ENCODE assay signal across 19 cellular contexts in genomic region chr1:87712261-87712674, GRCh38.
DNase-seq lines count a peak whose midpoint lies in the region; ATAC-seq, FAIRE-seq and TF ChIP-seq lines count a peak whose summit lies in the region.
"Had no signal": no experiment of that assay in that cellular context is flagged by ENCODE, and none has a peak within 500 bp of the region (broad histone marks: within the 10 kb centered on the region; RNA-seq: fewer than 3 reads in every experiment).

No MANE protein-coding gene starts in this region.

- peak; percentile 8 for ATAC-seq in stimulated activated effector memory CD8-positive, alpha-beta T cell treated with anti-CD3 and anti-CD28 coated beads, Interleukin-12 subunit alpha, Interleukin-12 subunit beta, amount 100 ng/mL, for 72 hours
- ATAC-seq in HG03045 (IDR thresholded peaks at IDR 0.05; ENCODE audit: unreplicated experiment): no peak
- no peak for ATAC-seq in HG03280 (IDR thresholded peaks at IDR 0.05; ENCODE audit: unreplicated experiment)
- ATAC-seq: sciatic nerve; stimulated activated naive CD8-positive, alpha-beta T cell treated with anti-CD3 and anti-CD28 coated beads, Interleukin-15, amount 100 ng/mL, for 72 hours; WTC11 had no signal

- no peak overlapping the region for H3K9ac ChIP-seq in astrocyte (ENCODE audit: low read length)

- no peaks in the 10 kb centered on the region for H3K36me3 Mint-ChIP-seq in astrocyte (ENCODE audit: low read depth, unreplicated experiment)
- H3K36me3 Mint-ChIP-seq in stimulated activated effector memory CD8-positive, alpha-beta T cell treated with anti-CD3 and anti-CD28 coated beads, Interleukin-12 subunit alpha, Interleukin-12 subunit beta, amount 100 ng/mL, for 72 hours: no peaks in the 10 kb centered on the region
- H3K36me3 Mint-ChIP-seq: WTC11 had no signal

- H3K27ac Mint-ChIP-seq in astrocyte (ENCODE audit: unreplicated experiment): no peak overlapping the region
- no peak overlapping the region for H3K27ac Mint-ChIP-seq in stimulated activated effector memory CD8-positive, alpha-beta T cell treated with anti-CD3 and anti-CD28 coated beads, Interleukin-12 subunit alpha, Interleukin-12 subunit beta, amount 100 ng/mL, for 72 hours
- H3K27ac Mint-ChIP-seq: activated CD4-positive, alpha-beta memory T cell treated with anti-CD3 and anti-CD28 coated beads, Interleukin-2, amount 10 ng/mL, durations not matched to agents 7 days and 5 days; stimulated activated naive CD8-positive, alpha-beta T cell treated with anti-CD3 and anti-CD28 coated beads, Interleukin-15, amount 100 ng/mL, for 72 hours; WTC11 had no signal

- H3K27me3 ChIP-seq in astrocyte (ENCODE audit: insufficient read depth, low read length) (no peaks in the 10 kb centered on the region), dorsolateral prefrontal cortex (no peaks in the 10 kb centered on the region)
- H3K27me3 ChIP-seq: colonic mucosa had no signal

- H3K36me3 ChIP-seq in astrocyte (ENCODE audit: insufficient read depth, low read length): no peaks in the 10 kb centered on the region
- H3K36me3 ChIP-seq: colonic mucosa had no signal

- no peak overlapping the region for H3K4me2 ChIP-seq in astrocyte (ENCODE audit: low read length)

- no peak overlapping the region for H3K4me3 Mint-ChIP-seq in astrocyte (ENCODE audit: unreplicated experiment)
- no peak overlapping the region for H3K4me3 Mint-ChIP-seq in stimulated activated effector memory CD8-positive, alpha-beta T cell treated with anti-CD3 and anti-CD28 coated beads, Interleukin-12 subunit alpha, Interleukin-12 subunit beta, amount 100 ng/mL, for 72 hours
- H3K4me3 Mint-ChIP-seq: activated CD4-positive, alpha-beta memory T cell treated with anti-CD3 and anti-CD28 coated beads, Interleukin-2, amount 10 ng/mL, durations not matched to agents 7 days and 5 days; stimulated activated naive CD8-positive, alpha-beta T cell treated with anti-CD3 and anti-CD28 coated beads, Interleukin-15, amount 100 ng/mL, for 72 hours; WTC11 had no signal

- no peak overlapping the region for H2AFZ ChIP-seq in astrocyte (ENCODE audit: low read depth, low read length)

- H3K9me3 ChIP-seq in astrocyte (ENCODE audit: insufficient read depth, low read depth, low read length): no peaks in the 10 kb centered on the region
- H3K9me3 ChIP-seq: colonic mucosa had no signal

- intact Hi-C loops in dorsolateral prefrontal cortex (cut with DNase I): no loop called here

- no peaks in the 10 kb centered on the region for H3K9me3 Mint-ChIP-seq in astrocyte (ENCODE audit: unreplicated experiment)
- H3K9me3 Mint-ChIP-seq in stimulated activated effector memory CD8-positive, alpha-beta T cell treated with anti-CD3 and anti-CD28 coated beads, Interleukin-12 subunit alpha, Interleukin-12 subunit beta, amount 100 ng/mL, for 72 hours: no peaks in the 10 kb centered on the region
- H3K9me3 Mint-ChIP-seq: activated CD4-positive, alpha-beta memory T cell treated with anti-CD3 and anti-CD28 coated beads, Interleukin-2, amount 10 ng/mL, durations not matched to agents 7 days and 5 days; stimulated activated naive CD8-positive, alpha-beta T cell treated with anti-CD3 and anti-CD28 coated beads, Interleukin-15, amount 100 ng/mL, for 72 hours; WTC11 had no signal

- H3K4me3 ChIP-seq in astrocyte (ENCODE audit: insufficient read depth, low read depth, low read length): no peak overlapping the region
- H3K4me3 ChIP-seq in dorsolateral prefrontal cortex: no peak overlapping the region
- H3K4me3 ChIP-seq: colonic mucosa had no signal

- TF ChIP-seq CTCF in astrocyte (IDR thresholded peaks at IDR 0.05; ENCODE audit: insufficient read depth, low read depth, low read length) (no peak), dorsolateral prefrontal cortex (IDR thresholded peaks at IDR 0.05 in 54 of 56, conservative IDR thresholded peaks at IDR 0.05 in 2 of 56; ENCODE audit: low read depth in 1 of 56, partially characterized antibody in 56 of 56) (no peak)

- H3K27ac ChIP-seq in astrocyte (ENCODE audit: low read depth, low read length) (no peak overlapping the region), dorsolateral prefrontal cortex (no peak overlapping the region)
- H3K27ac ChIP-seq: colonic mucosa had no signal

- H3K4me1 Mint-ChIP-seq in astrocyte (ENCODE audit: low read depth, unreplicated experiment): no peaks in the 10 kb centered on the region
- H3K4me1 Mint-ChIP-seq in stimulated activated effector memory CD8-positive, alpha-beta T cell treated with anti-CD3 and anti-CD28 coated beads, Interleukin-12 subunit alpha, Interleukin-12 subunit beta, amount 100 ng/mL, for 72 hours: no peaks in the 10 kb centered on the region
- H3K4me1 Mint-ChIP-seq: activated CD4-positive, alpha-beta memory T cell treated with anti-CD3 and anti-CD28 coated beads, Interleukin-2, amount 10 ng/mL, durations not matched to agents 7 days and 5 days; stimulated activated naive CD8-positive, alpha-beta T cell treated with anti-CD3 and anti-CD28 coated beads, Interleukin-15, amount 100 ng/mL, for 72 hours had no signal

- H3K79me2 ChIP-seq in astrocyte (ENCODE audit: insufficient read depth, low read length): no peaks in the 10 kb centered on the region

- peak; percentile 18 for DNase-seq in HT-29 (ENCODE audit: low spot score)
- peak; percentile 25 for DNase-seq in astrocyte (ENCODE audit: low read depth)
- DNase-seq in islet precursor cell: peak; percentile 91
- DNase-seq in stimulated activated effector memory CD8-positive, alpha-beta T cell treated with anti-CD3 and anti-CD28 coated beads, Interleukin-12 subunit alpha, Interleukin-12 subunit beta, amount 100 ng/mL, for 72 hours (ENCODE audit: low spot score in 2 of 2): no peak
- no peak for DNase-seq in dorsolateral prefrontal cortex
- DNase-seq: activated CD4-positive, alpha-beta memory T cell treated with anti-CD3 and anti-CD28 coated beads, Interleukin-2, amount 10 ng/mL, durations not matched to agents 7 days and 5 days; activated naive CD4-positive, alpha-beta T cell treated with anti-CD3 and anti-CD28 coated beads, Interleukin-2, amount 50 U/mL, for 16 hours; activated T-cell treated with anti-CD3 and anti-CD28 coated beads, Interleukin-2, amount 50 U/mL, for 1 hour; colonic mucosa; COR-L47; NCI-H187; SIG-M5; stimulated activated CD4-positive, alpha-beta T cell treated with anti-CD3 and anti-CD28 coated beads, Interleukin-2, amount 100 ng/mL, for 24 hours; stimulated activated naive CD8-positive, alpha-beta T cell treated with anti-CD3 and anti-CD28 coated beads, Interleukin-15, amount 100 ng/mL, for 72 hours had no signal

- H3K27me3 Mint-ChIP-seq in astrocyte (ENCODE audit: low read depth, unreplicated experiment): no peaks in the 10 kb centered on the region
- H3K27me3 Mint-ChIP-seq: activated CD4-positive, alpha-beta memory T cell treated with anti-CD3 and anti-CD28 coated beads, Interleukin-2, amount 10 ng/mL, durations not matched to agents 7 days and 5 days; stimulated activated naive CD8-positive, alpha-beta T cell treated with anti-CD3 and anti-CD28 coated beads, Interleukin-15, amount 100 ng/mL, for 72 hours had no signal

- FAIRE-seq in astrocyte (lab: Jason Lieb, UNC): no peak
- FAIRE-seq: endothelial cell of umbilical vein had no signal

- no peaks in the 10 kb centered on the region for H3K4me1 ChIP-seq in astrocyte (ENCODE audit: insufficient read depth, low read length)
- H3K4me1 ChIP-seq: colonic mucosa had no signal

- H4K20me1 ChIP-seq in astrocyte (ENCODE audit: insufficient read depth, low read length): no peaks in the 10 kb centered on the region

Comparison
In these comparisons a context has a peak if more than half of its experiments do, and no peak if none do; other contexts are left out.
1. DNase-seq: peak in HT-29 (single experiment), astrocyte (single experiment) and islet precursor cell (single experiment); none in stimulated activated effector memory CD8-positive, alpha-beta T cell treated with anti-CD3 and anti-CD28 coated beads, Interleukin-12 subunit alpha, Interleukin-12 subunit beta, amount 100 ng/mL, for 72 hours (0 of 2) and dorsolateral prefrontal cortex (0 of 10).